In genomic region chr10:128530301-128530700, GRCh38 we compare ENCODE assay signal across 9 cellular contexts.
DNase-seq lines count a peak whose midpoint lies in the region; ATAC-seq and TF ChIP-seq lines count a peak whose summit lies in the region.
"Had no signal": no experiment of that assay in that cellular context is flagged by ENCODE, and none has a peak within 500 bp of the region (broad histone marks: within the 10 kb centered on the region; RNA-seq: fewer than 3 reads in every experiment).

No MANE protein-coding gene starts in this region.

- WGBS in spleen, 5 donors: 43 to 55% (median 47%) methylated on average over 5 of the region's 5 CpGs

- intact Hi-C loops in spleen (cut with DNase I; ENCODE audit: low total_unique reads) (no loop called here), ascending aorta (cut with DNase I) (no loop called here)

- H3K27ac ChIP-seq in spleen (no peak overlapping the region), ascending aorta (no peak overlapping the region)

- H3K36me3 ChIP-seq in spleen (no peaks in the 10 kb centered on the region), ascending aorta (no peaks in the 10 kb centered on the region)

- no peak for TF ChIP-seq POLR2A in spleen (IDR thresholded peaks at IDR 0.05)

- DNase-seq in NCI-H1694 treated with DMSO at 0.1 percent for 48 hours (lab: John Stamatoyannopoulos, UW): peak; percentile 10
- DNase-seq in NCI-H1694 (lab: John Stamatoyannopoulos, UW): no peak
- peak; percentile 29 for DNase-seq in NCI-H2171 (lab: John Stamatoyannopoulos, UW)
- peak; percentile 10 for DNase-seq in fibroblast of mammary gland (ENCODE audit: low read depth)
- DNase-seq in spleen: no peak
- DNase-seq in ascending aorta (ENCODE audit: low spot score in 2 of 2): no peak
- no peak for DNase-seq in NCI-H1048 (lab: John Stamatoyannopoulos, UW)
- DNase-seq: T1000 had no signal

- ATAC-seq in HG03159 (IDR thresholded peaks at IDR 0.05; ENCODE audit: unreplicated experiment): no peak

- TF ChIP-seq CTCF in fibroblast of mammary gland (conservative IDR thresholded peaks at IDR 0.05; ENCODE audit: control insufficient read depth, insufficient read depth, low read depth, low read length): peak; percentile 43
- peak in 6 of 11 experiments; percentile 8 to 34 (median 29) for TF ChIP-seq CTCF in spleen (IDR thresholded peaks at IDR 0.05 in 8 of 11, conservative IDR thresholded peaks at IDR 0.05 in 3 of 11)
- TF ChIP-seq CTCF in ascending aorta (IDR thresholded peaks at IDR 0.05): peak in 1 of 3 experiments; percentile 13

- no peaks in the 10 kb centered on the region for H3K9me3 ChIP-seq in spleen
- H3K9me3 ChIP-seq in ascending aorta: no peaks in the 10 kb centered on the region

- no peaks in the 10 kb centered on the region for H3K4me1 ChIP-seq in spleen
- no peaks in the 10 kb centered on the region for H3K4me1 ChIP-seq in ascending aorta

- H3K27me3 ChIP-seq in spleen (replicated peaks in 1 of 7) (peaks cover 0 to 29% (median 0%) of the 10 kb centered on the region in 7 donors), ascending aorta (no peaks in the 10 kb centered on the region)

- H3K4me3 ChIP-seq in fibroblast of mammary gland (ENCODE audit: control insufficient read depth, low read depth, low read length) (no peak overlapping the region), spleen (no peak overlapping the region), ascending aorta (no peak overlapping the region)

Comparison
In these comparisons a context has a peak if more than half of its experiments do, and no peak if none do; other contexts are left out.
1. DNase-seq: peak in NCI-H1694 treated with DMSO at 0.1 percent for 48 hours (single experiment), NCI-H2171 (single experiment) and fibroblast of mammary gland (single experiment); none in NCI-H1694 (single experiment), spleen (single experiment), ascending aorta (0 of 2) and NCI-H1048 (single experiment).